ENCODE assay signal across 8 cellular contexts in genomic region chr3:187744169-187745151, GRCh38. TPM values are rescaled to one million over a fixed set of nuclear protein-coding genes. Genes with fewer than 3 reads are reported as not detected.
DNase-seq lines count a peak whose midpoint lies in the region; ATAC-seq and TF ChIP-seq lines count a peak whose summit lies in the region.

No MANE protein-coding gene starts in this region.

- H3K4me3 Mint-ChIP-seq in activated naive CD4-positive, alpha-beta T cell treated with anti-CD3 and anti-CD28 coated beads for 36 hours: peak overlapping the region; percentile 86
- H3K4me3 Mint-ChIP-seq in neural crest cell: peak overlapping the region; percentile 96

- H3K27me3 ChIP-seq in gastroesophageal sphincter: no peaks in the 10 kb centered on the region

- TF ChIP-seq CTCF in OCI-LY7 (conservative IDR thresholded peaks at IDR 0.05; ENCODE audit: low read length): no peak
- no peak for TF ChIP-seq CTCF in gastroesophageal sphincter (IDR thresholded peaks at IDR 0.05)
- TF ChIP-seq CTCF in neural crest cell (conservative IDR thresholded peaks at IDR 0.05): no peak

- H3K9me2 ChIP-seq in OCI-LY7 (ENCODE audit: insufficient read depth, low read length): no peaks in the 10 kb centered on the region

- peaks cover 4% of the 10 kb centered on the region for H4K20me1 ChIP-seq in OCI-LY7 (ENCODE audit: insufficient read depth, low read length)

- intact Hi-C loops in OCI-LY7 (cut with micrococcal nuclease; ENCODE audit: unreplicated experiment): loop anchor here (1.0 to 5.0 kb wide), 3 partner anchors 498 to 838 kb away; no protein-coding TSS in a partner anchor
- intact Hi-C loops in activated naive CD4-positive, alpha-beta T cell treated with anti-CD3 and anti-CD28 coated beads for 36 hours (cut with micrococcal nuclease): loop anchor here (1.0 to 10.0 kb wide), 14 partner anchors 63 to 1810 kb away; partner anchors contain the start of gene TRA2B

- TF ChIP-seq EP300 in gastroesophageal sphincter (IDR thresholded peaks at IDR 0.05): no peak

- peak overlapping the region; percentile 93 for H3K4me2 ChIP-seq in OCI-LY7 (ENCODE audit: low read length)

- H3K4me1 ChIP-seq in OCI-LY7 (ENCODE audit: insufficient read depth, low read length, poor library complexity, severe bottlenecking): peaks cover 37% of the 10 kb centered on the region
- H3K4me1 ChIP-seq in gastroesophageal sphincter: peaks cover 0 to 68% (median 2%) of the 10 kb centered on the region in 3 donors
- no peaks in the 10 kb centered on the region for H3K4me1 ChIP-seq in urinary bladder (ENCODE audit: insufficient read depth)

- peaks cover 55% of the 10 kb centered on the region for H3K36me3 ChIP-seq in OCI-LY7 (ENCODE audit: insufficient read depth, low read length)
- no peaks in the 10 kb centered on the region for H3K36me3 ChIP-seq in gastroesophageal sphincter
- H3K36me3 ChIP-seq in urinary bladder (ENCODE audit: insufficient read depth): no peaks in the 10 kb centered on the region

- H2AFZ ChIP-seq in OCI-LY7 (ENCODE audit: low read length): no peak overlapping the region

- H3K27ac Mint-ChIP-seq in activated naive CD4-positive, alpha-beta T cell treated with anti-CD3 and anti-CD28 coated beads for 36 hours: peak overlapping the region; percentile 97
- peak overlapping the region; percentile 88 for H3K27ac Mint-ChIP-seq in neural crest cell (ENCODE audit: unreplicated experiment)

- H3K9me3 Mint-ChIP-seq in activated naive CD4-positive, alpha-beta T cell treated with anti-CD3 and anti-CD28 coated beads for 36 hours: no peaks in the 10 kb centered on the region
- H3K9me3 Mint-ChIP-seq in neural crest cell: no peaks in the 10 kb centered on the region

- H3K4me1 Mint-ChIP-seq in activated naive CD4-positive, alpha-beta T cell treated with anti-CD3 and anti-CD28 coated beads for 36 hours (ENCODE audit: low read depth): peaks cover 41% of the 10 kb centered on the region
- peaks cover 64% of the 10 kb centered on the region for H3K4me1 Mint-ChIP-seq in neural crest cell

- peaks cover 79% of the 10 kb centered on the region for H3K79me2 ChIP-seq in OCI-LY7 (ENCODE audit: insufficient read depth, low read depth, low read length)

- peak overlapping the region; percentile 90 for H3K27ac ChIP-seq in OCI-LY7 (ENCODE audit: low read depth, low read length, poor library complexity, severe bottlenecking)
- H3K27ac ChIP-seq in gastroesophageal sphincter: peak overlapping the region; percentile 88 to 99 (median 96)
- H3K27ac ChIP-seq in urinary bladder (ENCODE audit: low read depth): peak overlapping the region; percentile 97

- H3K27me3 Mint-ChIP-seq in activated naive CD4-positive, alpha-beta T cell treated with anti-CD3 and anti-CD28 coated beads for 36 hours (ENCODE audit: low read depth): no peaks in the 10 kb centered on the region
- peaks cover 15% of the 10 kb centered on the region for H3K27me3 Mint-ChIP-seq in neural crest cell (ENCODE audit: low read depth)

- H3K9me3 ChIP-seq in OCI-LY7 (ENCODE audit: low read length): no peaks in the 10 kb centered on the region
- H3K9me3 ChIP-seq in gastroesophageal sphincter: no peaks in the 10 kb centered on the region

- POLR2A ChIA-PET in OCI-LY7 (lab: Charles Lee): interaction anchor here (0.6 to 13.4 kb wide), 34 partner anchors 154 to 690 kb away, joined by 3 to 531 read pairs (median 9); no protein-coding TSS in a partner anchor

- peak; percentile 63 for DNase-seq in NCI-H1694 treated with DMSO at 0.1 percent for 48 hours (lab: John Stamatoyannopoulos, UW)
- DNase-seq in NCI-H1694 (lab: John Stamatoyannopoulos, UW): no peak
- DNase-seq in OCI-LY7 (ENCODE audit: low spot score): peak; percentile 59
- peak; percentile 49 for DNase-seq in activated naive CD4-positive, alpha-beta T cell treated with anti-CD3 and anti-CD28 coated beads for 36 hours
- peak; percentile 33 for DNase-seq in neural crest cell (ENCODE audit: low read depth, low spot score)

- H3K4me3 ChIP-seq in OCI-LY7 (ENCODE audit: low read depth, low read length, poor library complexity, severe bottlenecking): peak overlapping the region; percentile 86
- H3K4me3 ChIP-seq in gastroesophageal sphincter: peak overlapping the region; percentile 61 to 68
- peak overlapping the region; percentile 90 for H3K4me3 ChIP-seq in urinary bladder (ENCODE audit: low read depth, low read length)

- WGBS in gastroesophageal sphincter (ENCODE audit: low coverage in 1 of 2), 2 donors: 0 to 1% methylated on average over 28 to 45 of the region's 55 CpGs
- under 1% methylated on average over 55 of the region's 55 CpGs for WGBS in urinary bladder

- peaks cover 30% of the 10 kb centered on the region for H3K36me3 Mint-ChIP-seq in activated naive CD4-positive, alpha-beta T cell treated with anti-CD3 and anti-CD28 coated beads for 36 hours (ENCODE audit: low read depth)
- H3K36me3 Mint-ChIP-seq in neural crest cell (ENCODE audit: low read depth): no peaks in the 10 kb centered on the region

- TSS peak; percentile 87 for BruUV-seq in OCI-LY7 (replicated peaks; lab: Mats Ljungman, UMichigan)

- CTCF ChIA-PET in OCI-LY7 (lab: Charles Lee; ENCODE audit: unreplicated experiment): interaction anchor here (0.6 to 1.3 kb wide), 5 partner anchors 202 to 246 kb away, joined by 3 to 4 read pairs (median 3); no protein-coding TSS in a partner anchor
- CTCF ChIA-PET in activated naive CD4-positive, alpha-beta T cell treated with anti-CD3 and anti-CD28 coated beads for 36 hours (lab: Charles Lee): interaction anchor here (0.6 to 5.3 kb wide), 11 partner anchors 26 to 1209 kb away, joined by 3 to 40 read pairs (median 8); no protein-coding TSS in a partner anchor

- peak; percentile 25 to 48 for TF ChIP-seq POLR2A in gastroesophageal sphincter (IDR thresholded peaks at IDR 0.05)

- ATAC-seq in gastroesophageal sphincter (no peak), GM18520 (IDR thresholded peaks at IDR 0.05; ENCODE audit: unreplicated experiment) (no peak)

RNA-seq across cellular contexts. Expression of gene BCL6, which starts 0.8 kb away (rescaled TPM):
- total RNA-seq in OCI-LY7 (2014; rRNA removed; shearing (Covaris generic)): 62.4 and 65.6 TPM in 2 replicates
- 251 and 256 TPM in 2 replicates for total RNA-seq in OCI-LY7 (2022)
- total RNA-seq in activated naive CD4-positive, alpha-beta T cell treated with anti-CD3 and anti-CD28 coated beads for 36 hours: 100 to 1,000 TPM in 1 of 2 experiments, 10 to 100 TPM in 1; 98.9 to 101 TPM
- 100 to 1,000 TPM in 3 of 4 donors, 10 to 100 TPM in 1; 60.0 to 146 (median 115) TPM for total RNA-seq in gastroesophageal sphincter
- total RNA-seq in neural crest cell: 6.4 and 9.6 TPM in 2 replicates
- 9.8 TPM for total RNA-seq in urinary bladder
- polyA plus RNA-seq in urinary bladder: 96.4 TPM

RNA-seq across cellular contexts. Expression of gene RTP2, which starts 42.1 kb away (rescaled TPM):
- total RNA-seq in OCI-LY7 (2014; rRNA removed; shearing (Covaris generic)): not detected in 2 replicates
- total RNA-seq in OCI-LY7 (2022) (not detected in 2 replicates), gastroesophageal sphincter (not detected), neural crest cell (not detected in 2 replicates), urinary bladder (not detected)
- not detected for total RNA-seq in activated naive CD4-positive, alpha-beta T cell treated with anti-CD3 and anti-CD28 coated beads for 36 hours
- polyA plus RNA-seq in urinary bladder: not detected
